Comparison of ENCODE assay signal across 23 cellular contexts in the genomic region with DNA sequence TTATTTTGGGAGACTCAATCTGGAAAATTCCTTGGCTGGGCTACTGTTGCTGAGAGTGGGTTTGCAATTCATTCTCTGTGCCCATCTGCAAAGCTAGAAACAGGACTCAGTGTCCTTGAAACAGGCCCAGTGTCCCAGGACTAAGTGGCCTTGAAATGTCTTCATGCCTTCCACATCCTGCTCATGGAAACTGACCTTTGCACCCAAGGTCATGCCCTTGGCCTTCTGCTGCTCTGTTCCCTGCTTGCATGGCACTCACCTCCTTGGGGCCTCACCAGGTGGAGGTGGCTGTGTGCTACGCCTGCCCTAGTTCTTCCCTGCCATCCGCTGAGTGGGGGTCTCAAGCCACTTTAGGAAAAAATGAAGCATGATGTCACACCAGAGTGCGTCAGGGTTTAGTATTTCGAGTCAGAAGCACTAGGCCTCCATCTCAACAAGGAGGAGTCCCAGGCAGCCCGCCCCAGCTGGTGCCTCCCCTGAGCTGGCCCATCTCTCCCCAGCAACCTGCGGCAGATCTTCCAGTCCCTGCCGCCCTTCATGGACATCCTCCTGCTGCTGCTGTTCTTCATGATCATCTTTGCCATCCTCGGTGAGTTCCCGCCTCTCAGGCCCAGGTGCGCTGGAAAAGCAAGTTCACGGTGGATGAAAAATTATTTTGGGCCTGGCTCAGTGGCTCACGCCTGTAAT. TPM values are rescaled to one million over a fixed set of nuclear protein-coding genes. Genes with fewer than 3 reads are reported as not detected.
DNase-seq lines count a peak whose midpoint lies in the region; ATAC-seq, FAIRE-seq and TF ChIP-seq lines count a peak whose summit lies in the region.
"Had no signal": no experiment of that assay in that cellular context is flagged by ENCODE, and none has a peak within 500 bp of the region (broad histone marks: within the 10 kb centered on the region; RNA-seq: fewer than 3 reads in every experiment).

No MANE protein-coding gene starts in this region.

- H3K9me2 ChIP-seq in Karpas-422 (replicated peaks; ENCODE audit: insufficient read depth, low read length): no peaks in the 10 kb centered on the region

- no peak overlapping the region; the same call in 1 of the 2 replicates for H3K23ac ChIP-seq in IMR-90 (ENCODE audit: low read depth, low read length)

- no peaks in the 10 kb centered on the region for H3K79me2 ChIP-seq in HepG2 (ENCODE audit: insufficient read depth, low read length)
- no peaks in the 10 kb centered on the region for H3K79me2 ChIP-seq in Karpas-422 (ENCODE audit: low read length)

- H3K4me3 ChIP-seq in heart left ventricle (no peak overlapping the region), right atrium auricular region (no peak overlapping the region), IMR-90 (ENCODE audit: insufficient read depth, low read depth, low read length) (no peak overlapping the region), HepG2 (replicated peaks in 1 of 3; ENCODE audit: insufficient read depth in 1 of 3, low read depth in 2 of 3, low read length in 3 of 3) (no peak overlapping the region), Karpas-422 (ENCODE audit: low read length) (no peak overlapping the region)
- H3K4me3 ChIP-seq: K562 had no signal

- POLR2A ChIA-PET in IMR-90 (lab: Charles Lee; ENCODE audit: unreplicated experiment): no interaction called here
- POLR2A ChIA-PET in HepG2 (lab: Yijun Ruan, JAX): interaction anchor here (0.8 to 1.4 kb wide), 4 partner anchors 39 to 66 kb away, joined by 3 to 10 read pairs (median 5); no protein-coding TSS in a partner anchor

- H3K9ac ChIP-seq in IMR-90 (ENCODE audit: low read depth, low read length) (no peak overlapping the region), HepG2 (ENCODE audit: insufficient read depth, low read depth, low read length) (no peak overlapping the region), Karpas-422 (ENCODE audit: low read length) (no peak overlapping the region)

- H4K8ac ChIP-seq in IMR-90 (ENCODE audit: low read depth in 2 of 2, low read length in 2 of 2): no peak overlapping the region

- H3K18ac ChIP-seq in IMR-90 (ENCODE audit: low read depth, low read length): no peak overlapping the region

- WGBS in heart left ventricle, 4 donors: 95 to 97% (median 97%) methylated on average over 12 of the region's 12 CpGs
- WGBS in IMR-90 (ENCODE audit: extremely low coverage in 2 of 2, insufficient read length in 1 of 2), 2 experiments: 94% methylated on average over 7 of the region's 12 CpGs; no CpG with 5 or more reads in 1 of the 2 experiments
- 98% methylated on average over 8 of the region's 12 CpGs for WGBS in HepG2 (ENCODE audit: low lambda C conversion rate)

- no peak overlapping the region for H3K4me3 Mint-ChIP-seq in stimulated activated naive B cell treated with anti-CD40 and anti-IgM and Interleukin-4, amounts not matched to agents 10 μg/mL and 1 μg/mL and 100 μg/mL, for 72 hours
- H3K4me3 Mint-ChIP-seq in activated T-helper 1 cell treated with anti-CD3 and anti-CD28 coated beads, Interleukin-12 subunit alpha, Interleukin-12 subunit beta, Interleukin-2, Interleukin-4 antibody, amounts not matched to agents 30 ng/mL and 10 ng/mL and 1 ng/mL, durations not matched to agents 14 hours and 24 hours and 36 hours: no peak overlapping the region
- H3K4me3 Mint-ChIP-seq: B cell, CD14-positive monocyte had no signal

- H4K20me1 ChIP-seq in IMR-90 (ENCODE audit: insufficient read depth, low read length) (no peaks in the 10 kb centered on the region), HepG2 (ENCODE audit: insufficient read depth, low read length) (no peaks in the 10 kb centered on the region), Karpas-422 (ENCODE audit: insufficient read depth, low read depth, low read length) (no peaks in the 10 kb centered on the region)

- TF ChIP-seq CTCF in heart left ventricle (IDR thresholded peaks at IDR 0.05) (no peak), right atrium auricular region (IDR thresholded peaks at IDR 0.05) (no peak), IMR-90 (conservative IDR thresholded peaks at IDR 0.05; ENCODE audit: low read depth, low read length) (no peak), HepG2 (CRISPR knock-in tag; IDR thresholded peaks at IDR 0.05) (no peak)

- no peak overlapping the region for H2BK15ac ChIP-seq in IMR-90 (ENCODE audit: low read depth, low read length)

- H3K27ac ChIP-seq in heart left ventricle: peak overlapping the region; percentile 1 to 93 (median 64)
- no peak overlapping the region for H3K27ac ChIP-seq in right atrium auricular region
- no peak overlapping the region for H3K27ac ChIP-seq in IMR-90 (ENCODE audit: insufficient read depth, low read length)
- H3K27ac ChIP-seq in HepG2 (ENCODE audit: extremely low read length, insufficient read depth, low read length): no peak overlapping the region
- H3K27ac ChIP-seq in Karpas-422 (ENCODE audit: low read length): no peak overlapping the region

- peak overlapping the region; percentile 29 for H2AK9ac ChIP-seq in IMR-90 (replicated peaks; ENCODE audit: low read depth, low read length, poor library complexity)

- peaks cover 13 to 22% of the 10 kb centered on the region in 2 donors for H3K4me1 Mint-ChIP-seq in stimulated activated naive B cell treated with anti-CD40 and anti-IgM and Interleukin-4, amounts not matched to agents 10 μg/mL and 1 μg/mL and 100 μg/mL, for 72 hours
- H3K4me1 Mint-ChIP-seq in activated T-helper 1 cell treated with anti-CD3 and anti-CD28 coated beads, Interleukin-12 subunit alpha, Interleukin-12 subunit beta, Interleukin-2, Interleukin-4 antibody, amounts not matched to agents 30 ng/mL and 10 ng/mL and 1 ng/mL, durations not matched to agents 14 hours and 24 hours and 36 hours (ENCODE audit: low read depth): peaks cover 15% of the 10 kb centered on the region
- H3K4me1 Mint-ChIP-seq: B cell had no signal

- intact Hi-C loops in heart left ventricle (cut with DNase I) (loop anchor here in 1 of 10 donors (5.0 kb wide), 1 partner anchor 72 kb away; no protein-coding TSS in a partner anchor), IMR-90 (cut with micrococcal nuclease) (no loop called here), HepG2 (cut with micrococcal nuclease; ENCODE audit: unreplicated experiment) (no loop called here)
- intact Hi-C loops in activated T-helper 1 cell treated with anti-CD3 and anti-CD28 coated beads, Interleukin-12 subunit alpha, Interleukin-12 subunit beta, Interleukin-2, Interleukin-4 antibody, amounts not matched to agents 30 ng/mL and 10 ng/mL and 1 ng/mL, durations not matched to agents 14 hours and 24 hours and 36 hours (cut with micrococcal nuclease): no loop called here

- H3K4ac ChIP-seq in IMR-90 (ENCODE audit: low read depth, low read length): no peak overlapping the region

- H3K14ac ChIP-seq in IMR-90 (replicated peaks; ENCODE audit: low read depth, low read length): no peak overlapping the region

- no peak for FAIRE-seq in HepG2 (lab: Jason Lieb, UNC)
- FAIRE-seq: A204.1, D721Med, GM19239, K562, RCC 7860 had no signal

- no peak overlapping the region for H4K91ac ChIP-seq in IMR-90 (ENCODE audit: insufficient read depth, low read depth, low read length)

- BruUV-seq in IMR-90 (replicated peaks; lab: Mats Ljungman, UMichigan): no TSS peak
- BruUV-seq in HepG2 (replicated peaks; lab: Mats Ljungman, UMichigan): no TSS peak

- H3K27me3 ChIP-seq in heart left ventricle: no peaks in the 10 kb centered on the region
- H3K27me3 ChIP-seq in right atrium auricular region: no peaks in the 10 kb centered on the region
- H3K27me3 ChIP-seq in IMR-90 (ENCODE audit: control insufficient read depth, insufficient read depth, low read length): no peaks in the 10 kb centered on the region
- no peaks in the 10 kb centered on the region for H3K27me3 ChIP-seq in HepG2 (ENCODE audit: control insufficient read depth in 1 of 2, insufficient read depth in 2 of 2, low read length in 2 of 2)
- no peaks in the 10 kb centered on the region for H3K27me3 ChIP-seq in Karpas-422 (ENCODE audit: low read length)

- peaks cover 6 to 46% (median 30%) of the 10 kb centered on the region in 12 donors for H3K4me1 ChIP-seq in heart left ventricle
- peaks cover 0 to 29% of the 10 kb centered on the region in 2 donors for H3K4me1 ChIP-seq in right atrium auricular region
- H3K4me1 ChIP-seq in IMR-90 (ENCODE audit: control insufficient read depth, insufficient read depth, low read length): peaks cover 14% of the 10 kb centered on the region
- H3K4me1 ChIP-seq in HepG2 (ENCODE audit: insufficient read depth, low read length): peaks cover 43% of the 10 kb centered on the region
- peaks cover 14% of the 10 kb centered on the region for H3K4me1 ChIP-seq in Karpas-422 (ENCODE audit: low read length)

- TF ChIP-seq EP300 in HepG2 (IDR thresholded peaks at IDR 0.05; ENCODE audit: low read depth in 2 of 2, low read length in 2 of 2) (no peak), HepG2 (CRISPR knock-in tag; IDR thresholded peaks at IDR 0.05; ENCODE audit: borderline replicate concordance) (no peak)

- H4K5ac ChIP-seq in IMR-90 (ENCODE audit: low read depth, low read length): no peak overlapping the region

- CTCF ChIA-PET in IMR-90 (lab: Yijun Ruan, JAX) (interaction anchor here (0.5 to 0.6 kb wide), 2 partner anchors 9 to 156 kb away, joined by 3 to 5 read pairs; no protein-coding TSS in a partner anchor), HepG2 (lab: Yijun Ruan, JAX; ENCODE audit: low intra/inter-chr PET ratio, low total read pairs) (no interaction called here)

- in situ Hi-C loops in IMR-90 (cut with MboI; ENCODE audit: low sequenced_read_pairs) (no loop called here), HepG2 (cut with HindIII; ENCODE audit: extremely low pct_ligation_motif_present, low pct_unique_long_range_greater_than_20kb) (no loop called here)

- H3K27ac Mint-ChIP-seq in stimulated activated naive B cell treated with anti-CD40 and anti-IgM and Interleukin-4, amounts not matched to agents 10 μg/mL and 1 μg/mL and 100 μg/mL, for 72 hours: peak overlapping the region; percentile 81
- no peak overlapping the region for H3K27ac Mint-ChIP-seq in activated T-helper 1 cell treated with anti-CD3 and anti-CD28 coated beads, Interleukin-12 subunit alpha, Interleukin-12 subunit beta, Interleukin-2, Interleukin-4 antibody, amounts not matched to agents 30 ng/mL and 10 ng/mL and 1 ng/mL, durations not matched to agents 14 hours and 24 hours and 36 hours
- H3K27ac Mint-ChIP-seq: B cell had no signal

- peaks cover 66 to 73% of the 10 kb centered on the region in 2 donors for H3K36me3 Mint-ChIP-seq in stimulated activated naive B cell treated with anti-CD40 and anti-IgM and Interleukin-4, amounts not matched to agents 10 μg/mL and 1 μg/mL and 100 μg/mL, for 72 hours
- H3K36me3 Mint-ChIP-seq in activated T-helper 1 cell treated with anti-CD3 and anti-CD28 coated beads, Interleukin-12 subunit alpha, Interleukin-12 subunit beta, Interleukin-2, Interleukin-4 antibody, amounts not matched to agents 30 ng/mL and 10 ng/mL and 1 ng/mL, durations not matched to agents 14 hours and 24 hours and 36 hours (ENCODE audit: low read depth): peaks cover 33% of the 10 kb centered on the region

- H3K27me3 Mint-ChIP-seq in stimulated activated naive B cell treated with anti-CD40 and anti-IgM and Interleukin-4, amounts not matched to agents 10 μg/mL and 1 μg/mL and 100 μg/mL, for 72 hours: no peaks in the 10 kb centered on the region
- H3K27me3 Mint-ChIP-seq in activated T-helper 1 cell treated with anti-CD3 and anti-CD28 coated beads, Interleukin-12 subunit alpha, Interleukin-12 subunit beta, Interleukin-2, Interleukin-4 antibody, amounts not matched to agents 30 ng/mL and 10 ng/mL and 1 ng/mL, durations not matched to agents 14 hours and 24 hours and 36 hours (ENCODE audit: insufficient read depth): no peaks in the 10 kb centered on the region
- H3K27me3 Mint-ChIP-seq: B cell had no signal

- TF ChIP-seq RAD21 in IMR-90 (IDR thresholded peaks at IDR 0.05; ENCODE audit: low read length): no peak
- TF ChIP-seq RAD21 in HepG2 (CRISPR knock-in tag; IDR thresholded peaks at IDR 0.05): no peak

- H3K79me1 ChIP-seq in IMR-90 (ENCODE audit: low read depth in 1 of 2, low read length in 2 of 2): no peaks in the 10 kb centered on the region

- H2BK20ac ChIP-seq in IMR-90 (ENCODE audit: low read depth, low read length): no peak overlapping the region

- dilution Hi-C loops in IMR-90 (cut with HindIII; ENCODE audit: low sequenced_read_pairs, unreplicated experiment): no loop called here

- no peak overlapping the region for H2BK5ac ChIP-seq in IMR-90 (ENCODE audit: low read depth, low read length, poor library complexity, severe bottlenecking)

- no peak for TF ChIP-seq POLR2A in heart left ventricle (IDR thresholded peaks at IDR 0.05)
- TF ChIP-seq POLR2A in IMR-90 (IDR thresholded peaks at IDR 0.05; ENCODE audit: low read depth, low read length): no peak
- no peak for TF ChIP-seq POLR2A in HepG2 (IDR thresholded peaks at IDR 0.05; ENCODE audit: insufficient read depth in 1 of 2, low read depth in 2 of 2, low read length in 2 of 2)

- peak in 1 of 5 donors; percentile 51 for DNase-seq in heart left ventricle
- DNase-seq in right atrium auricular region (ENCODE audit: low spot score): no peak
- no peak for DNase-seq in IMR-90
- no peak for DNase-seq in HepG2 (ENCODE audit: low spot score)
- DNase-seq in stimulated activated naive B cell treated with anti-CD40 and anti-IgM and Interleukin-4, amounts not matched to agents 10 μg/mL and 1 μg/mL and 100 μg/mL, for 72 hours: no peak
- no peak for DNase-seq in Karpas-422
- DNase-seq in activated T-helper 1 cell treated with anti-CD3 and anti-CD28 coated beads, Interleukin-12 subunit alpha, Interleukin-12 subunit beta, Interleukin-2, Interleukin-4 antibody, amounts not matched to agents 30 ng/mL and 10 ng/mL and 1 ng/mL, durations not matched to agents 14 hours and 24 hours and 36 hours (ENCODE audit: low spot score): no peak
- no peak for DNase-seq in NCI-H2171 (lab: John Stamatoyannopoulos, UW)
- DNase-seq: EL, GF-D8, H7, MM.1S, NCI-H1048, NCI-H1417 treated with DMSO at 0.1 percent for 48 hours, NCI-H187, OCI-M1 had no signal

- H2BK120ac ChIP-seq in IMR-90 (ENCODE audit: low read depth, low read length): no peak overlapping the region

- H3K36me3 ChIP-seq in heart left ventricle: peaks cover 0 to 95% (median 83%) of the 10 kb centered on the region in 9 donors
- peaks cover 73% of the 10 kb centered on the region for H3K36me3 ChIP-seq in right atrium auricular region
- peaks cover 9% of the 10 kb centered on the region; the same call in 1 of the 2 replicates for H3K36me3 ChIP-seq in IMR-90 (ENCODE audit: control insufficient read depth, insufficient read depth, low read length)
- H3K36me3 ChIP-seq in HepG2 (replicated peaks in 1 of 2; ENCODE audit: control insufficient read depth in 1 of 2, insufficient read depth in 2 of 2, low read length in 2 of 2): peaks cover 6% of the 10 kb centered on the region in 2 experiments; a peak in 4 of 5 replicates
- peaks cover 14% of the 10 kb centered on the region; the same call in 1 of the 2 replicates for H3K36me3 ChIP-seq in Karpas-422 (ENCODE audit: insufficient read depth, low read length)

- peaks cover 28% of the 10 kb centered on the region for H3K9me1 ChIP-seq in IMR-90 (ENCODE audit: insufficient read depth, low read length)

- ATAC-seq in heart left ventricle: peak in 1 of 4 donors; percentile 34
- no peak for ATAC-seq in IMR-90 (ENCODE audit: low read depth)
- ATAC-seq in HepG2: no peak
- ATAC-seq in stimulated activated naive B cell treated with anti-CD40 and anti-IgM and Interleukin-4, amounts not matched to agents 10 μg/mL and 1 μg/mL and 100 μg/mL, for 72 hours (replicated peaks): no peak
- ATAC-seq: K562 had no signal

- no peak overlapping the region for H3K4me2 ChIP-seq in IMR-90 (ENCODE audit: low read depth, low read length)
- no peak overlapping the region for H3K4me2 ChIP-seq in HepG2 (ENCODE audit: low read depth, low read length)
- H3K4me2 ChIP-seq in Karpas-422 (ENCODE audit: low read depth, low read length, poor library complexity, severe bottlenecking): no peak overlapping the region

- peak overlapping the region; percentile 56; the same call in 1 of the 2 replicates for H2AK5ac ChIP-seq in IMR-90 (ENCODE audit: low read depth, low read length)

- no peak overlapping the region for H3K56ac ChIP-seq in IMR-90 (ENCODE audit: extremely low read depth, insufficient read depth, low read length)

- no peaks in the 10 kb centered on the region for H3K9me3 Mint-ChIP-seq in stimulated activated naive B cell treated with anti-CD40 and anti-IgM and Interleukin-4, amounts not matched to agents 10 μg/mL and 1 μg/mL and 100 μg/mL, for 72 hours
- no peaks in the 10 kb centered on the region for H3K9me3 Mint-ChIP-seq in activated T-helper 1 cell treated with anti-CD3 and anti-CD28 coated beads, Interleukin-12 subunit alpha, Interleukin-12 subunit beta, Interleukin-2, Interleukin-4 antibody, amounts not matched to agents 30 ng/mL and 10 ng/mL and 1 ng/mL, durations not matched to agents 14 hours and 24 hours and 36 hours

- H3K9me3 ChIP-seq in heart left ventricle (no peaks in the 10 kb centered on the region), right atrium auricular region (no peaks in the 10 kb centered on the region), IMR-90 (ENCODE audit: control insufficient read depth, insufficient read depth, low read length) (no peaks in the 10 kb centered on the region), HepG2 (ENCODE audit: low read length) (no peaks in the 10 kb centered on the region), Karpas-422 (ENCODE audit: low read length) (no peaks in the 10 kb centered on the region)

- no peak overlapping the region for H2AFZ ChIP-seq in IMR-90 (replicated peaks; ENCODE audit: low read length, poor library complexity)
- no peak overlapping the region for H2AFZ ChIP-seq in HepG2 (ENCODE audit: low read length)
- H2AFZ ChIP-seq in Karpas-422 (ENCODE audit: low read length): no peak overlapping the region

RNA-seq across cellular contexts. Expression of gene TPCN1, which starts 48.1 kb away (rescaled TPM):
- 100 to 1,000 TPM in 4 of 9 donors, 10 to 100 TPM in 5; 52.1 to 136 (median 92.0) TPM for total RNA-seq in heart left ventricle
- 10 to 100 TPM; 22.6 to 75.1 TPM for polyA plus RNA-seq in heart left ventricle
- 10 to 100 TPM; 57.3 to 58.7 TPM for total RNA-seq in right atrium auricular region
- total RNA-seq in IMR-90 (2012; rRNA removed): 2.0 and 2.5 TPM in 2 replicates
- 10.4 and 13.2 TPM in 2 replicates for polyA plus RNA-seq in IMR-90 (2012; rRNA removed)
- polyA plus RNA-seq in IMR-90 (2012; cell fraction: cytosol; rRNA removed): 7.7 and 13.8 TPM in 2 replicates
- polyA plus RNA-seq in IMR-90 (2012; cell fraction: nucleus; rRNA removed; ENCODE audit: low replicate concordance): 58.1 and 63.1 TPM in 2 replicates
- total RNA-seq in HepG2 (2016; rRNA removed; fragmentation: Illumina TruSeq; extraction: Trizol): 3.8 and 8.0 TPM in 2 replicates
- total RNA-seq in HepG2 (2016; cell fraction: cytosol; rRNA removed; fragmentation: Illumina TruSeq; extraction: Trizol; ENCODE audit: low read depth): 4.4 and 4.6 TPM in 2 replicates
- 3.0 and 10.0 TPM in 2 replicates for total RNA-seq in HepG2 (2016; cell fraction: insoluble cytoplasmic fraction; rRNA removed; fragmentation: Illumina TruSeq; extraction: Trizol)
- 4.2 and 4.5 TPM in 2 replicates for total RNA-seq in HepG2 (2016; cell fraction: membrane; rRNA removed; fragmentation: Illumina TruSeq; extraction: Trizol)
- 12.3 and 15.7 TPM in 2 replicates for total RNA-seq in HepG2 (2016; cell fraction: nucleus; rRNA removed; fragmentation: Illumina TruSeq; extraction: Trizol)
- 26.8 and 33.5 TPM in 2 replicates for polyA plus RNA-seq in HepG2 (2011; rRNA removed)
- polyA plus RNA-seq in HepG2 (2011; cell fraction: cytosol; rRNA removed): 10.3 and 10.4 TPM in 2 replicates
- polyA plus RNA-seq in HepG2 (2011; cell fraction: nucleus; rRNA removed): 183 and 201 TPM in 2 replicates
- 18.0 and 21.8 TPM in 2 replicates for polyA plus RNA-seq in HepG2 (2012)
- polyA plus RNA-seq in HepG2 (2016; cell fraction: cytosol; fragmentation: Illumina TruSeq; extraction: Trizol; ENCODE audit: low read depth): 0.84 and 1.4 TPM in 2 replicates
- polyA plus RNA-seq in HepG2 (2016; cell fraction: insoluble cytoplasmic fraction; fragmentation: Illumina TruSeq; extraction: Trizol; ENCODE audit: low read depth): 3.5 and 4.1 TPM in 2 replicates
- 2.5 and 2.8 TPM in 2 replicates for polyA plus RNA-seq in HepG2 (2016; cell fraction: membrane; fragmentation: Illumina TruSeq; extraction: Trizol; ENCODE audit: low read depth)
- 42.1 and 42.8 TPM in 2 replicates for polyA plus RNA-seq in HepG2 (2016; cell fraction: nucleus; fragmentation: Illumina TruSeq; extraction: Trizol; ENCODE audit: insufficient read depth, low read depth)
- polyA minus RNA-seq in HepG2 (2011; rRNA and poly(A)+ RNA removed; ENCODE audit: low replicate concordance): 40.0 and 48.9 TPM in 2 replicates
- polyA minus RNA-seq in HepG2 (2011; cell fraction: cytosol; rRNA and poly(A)+ RNA removed): 7.3 and 9.8 TPM in 2 replicates
- 45.8 and 47.1 TPM in 2 replicates for polyA minus RNA-seq in HepG2 (2011; cell fraction: nucleus; rRNA and poly(A)+ RNA removed)
- 43.9 and 46.4 TPM in 2 replicates for total RNA-seq in Karpas-422 (2014; rRNA removed; shearing (Covaris generic); ENCODE audit: low replicate concordance)
- total RNA-seq in activated T-helper 1 cell treated with anti-CD3 and anti-CD28 coated beads, Interleukin-12 subunit alpha, Interleukin-12 subunit beta, Interleukin-2, Interleukin-4 antibody, amounts not matched to agents 30 ng/mL and 10 ng/mL and 1 ng/mL, durations not matched to agents 14 hours and 24 hours and 36 hours: 31.4 and 35.4 TPM in 2 replicates

Comparison
In these comparisons a context has a peak if more than half of its experiments do, and no peak if none do; other contexts are left out.
1. H3K27ac ChIP-seq: peak in heart left ventricle (12 of 12); none in right atrium auricular region (0 of 2), IMR-90 (single experiment), HepG2 (single experiment) and Karpas-422 (single experiment).